9 cellular contexts compared by ENCODE assay signal in genomic region chr2:8692783-8693768, GRCh38. TPM values are rescaled to one million over a fixed set of nuclear protein-coding genes. Genes with fewer than 3 reads are reported as not detected.
DNase-seq lines count a peak whose midpoint lies in the region; ATAC-seq, FAIRE-seq and TF ChIP-seq lines count a peak whose summit lies in the region.
"Had no signal": no experiment of that assay in that cellular context is flagged by ENCODE, and none has a peak within 500 bp of the region (broad histone marks: within the 10 kb centered on the region; RNA-seq: fewer than 3 reads in every experiment).

No MANE protein-coding gene starts in this region.

- DNase-seq in GM10248 (ENCODE audit: extremely low spot score), result peak; percentile 68
- no peak for DNase-seq in NT2/D1 (ENCODE audit: low read depth, low spot score)
- no peak for DNase-seq in coronary artery (ENCODE audit: low spot score)
- DNase-seq in HepG2 (ENCODE audit: low spot score), result peak; percentile 30
- DNase-seq in substantia nigra (lab: John Stamatoyannopoulos, UW), result peak in 34 of 49 donors; percentile 7 to 66 (median 36)
- no peak for DNase-seq in SKM-1 (lab: John Stamatoyannopoulos, UW; ENCODE audit: unreplicated experiment)

- intact Hi-C loops in HepG2 (cut with micrococcal nuclease; ENCODE audit: unreplicated experiment), result loop anchor here (1.0 to 10.0 kb wide), 2 partner anchors 68 to 212 kb away; no protein-coding TSS in a partner anchor

- H2AFZ ChIP-seq in HepG2 (ENCODE audit: low read length), result no peak overlapping the region

- H3K27me3 ChIP-seq in NT2/D1 (ENCODE audit: insufficient read depth, insufficient read length) (no peaks in the 10 kb centered on the region), HepG2 (ENCODE audit: control insufficient read depth in 1 of 2, insufficient read depth in 2 of 2, low read length in 2 of 2) (peaks cover 0 to 27% of the 10 kb centered on the region in 2 experiments; a peak in 2 of 5 replicates)

- H3K9me3 ChIP-seq in NT2/D1 (ENCODE audit: insufficient read depth, low read length) (no peaks in the 10 kb centered on the region), HepG2 (ENCODE audit: low read length) (no peaks in the 10 kb centered on the region)

- H3K4me2 ChIP-seq in HepG2 (ENCODE audit: low read depth, low read length), result peak overlapping the region; percentile 85

- no peak overlapping the region for H3K27ac ChIP-seq in coronary artery
- no peak overlapping the region for H3K27ac ChIP-seq in HepG2 (ENCODE audit: extremely low read length, insufficient read depth, low read length)
- no peak overlapping the region for H3K27ac ChIP-seq in substantia nigra (ENCODE audit: low read depth, low read length, poor library complexity, severe bottlenecking)

- POLR2A ChIA-PET in GM10248 (lab: Yijun Ruan, JAX) (interaction anchor here (0.6 to 1.0 kb wide), 2 partner anchors 9 to 11 kb away, joined by 3 to 4 read pairs; partner anchors contain the start of gene ID2), HepG2 (lab: Yijun Ruan, JAX) (interaction anchor here (1.1 kb wide), 1 partner anchor 11 kb away, joined by 6 read pairs; the partner anchor contains the start of gene ID2)

- no peaks in the 10 kb centered on the region for H3K79me2 ChIP-seq in HepG2 (ENCODE audit: insufficient read depth, low read length)

- no peaks in the 10 kb centered on the region for H3K36me3 ChIP-seq in NT2/D1 (ENCODE audit: insufficient read depth, insufficient read length, low read length)
- H3K36me3 ChIP-seq in HepG2 (replicated peaks in 1 of 2; ENCODE audit: control insufficient read depth in 1 of 2, insufficient read depth in 2 of 2, low read length in 2 of 2), result no peaks in the 10 kb centered on the region

- no peak for TF ChIP-seq POLR2A in HepG2 (IDR thresholded peaks at IDR 0.05; ENCODE audit: insufficient read depth in 1 of 2, low read depth in 2 of 2, low read length in 2 of 2)

- FAIRE-seq in HepG2 (lab: Jason Lieb, UNC), result peak; percentile 51
- FAIRE-seq: islet of Langerhans had no signal

- CTCF ChIA-PET in GM10248 (lab: Yijun Ruan, JAX), result interaction anchor here (0.9 to 1.6 kb wide), 15 partner anchors 9 to 1268 kb away, joined by 3 to 8 read pairs (median 3); no protein-coding TSS in a partner anchor
- CTCF ChIA-PET in HepG2 (lab: Yijun Ruan, JAX; ENCODE audit: low intra/inter-chr PET ratio, low total read pairs), result interaction anchor here (0.8 kb wide), 2 partner anchors 69 to 211 kb away, joined by 4 to 5 read pairs; no protein-coding TSS in a partner anchor

- WGBS in HepG2 (ENCODE audit: low lambda C conversion rate), result 24% methylated on average over 27 of the region's 37 CpGs

- BruUV-seq in HepG2 (replicated peaks; lab: Mats Ljungman, UMichigan), result no TSS peak

- H3K4me1 ChIP-seq in NT2/D1 (ENCODE audit: insufficient read depth, insufficient read length) (peaks cover 2% of the 10 kb centered on the region), HepG2 (ENCODE audit: insufficient read depth, low read length) (peaks cover 18% of the 10 kb centered on the region; the same call in 1 of the 2 replicates)

- H3K4me3 ChIP-seq in NT2/D1 (ENCODE audit: insufficient read length, low read depth) (no peak overlapping the region), coronary artery (peak overlapping the region; percentile 49), HepG2 (replicated peaks in 1 of 3; ENCODE audit: insufficient read depth in 1 of 3, low read depth in 2 of 3, low read length in 3 of 3) (peak overlapping the region; percentile 16 to 61 (median 38); a peak in 4 of 6 replicates)

- peak; percentile 50 for TF ChIP-seq CTCF in GM10248 (IDR thresholded peaks at IDR 0.05; ENCODE audit: control extremely low read depth, extremely low read depth, low read depth, missing control alignments)
- TF ChIP-seq CTCF in coronary artery (IDR thresholded peaks at IDR 0.05), result no peak
- peak; percentile 96 for TF ChIP-seq CTCF in HepG2 (CRISPR knock-in tag; IDR thresholded peaks at IDR 0.05)

- no peaks in the 10 kb centered on the region for H4K20me1 ChIP-seq in HepG2 (ENCODE audit: insufficient read depth, low read length)

- TF ChIP-seq EP300 in HepG2 (IDR thresholded peaks at IDR 0.05; ENCODE audit: low read depth in 2 of 2, low read length in 2 of 2), result no peak
- TF ChIP-seq EP300 in HepG2 (CRISPR knock-in tag; IDR thresholded peaks at IDR 0.05; ENCODE audit: borderline replicate concordance), result no peak; the same call in 1 of the 2 replicates

- in situ Hi-C loops in HepG2 (cut with HindIII; ENCODE audit: extremely low pct_ligation_motif_present, low pct_unique_long_range_greater_than_20kb), result no loop called here

- H3K9ac ChIP-seq in NT2/D1 (ENCODE audit: insufficient read length, low read depth) (peak overlapping the region; percentile 50), HepG2 (ENCODE audit: insufficient read depth, low read depth, low read length) (no peak overlapping the region)

- peak; percentile 93 for ATAC-seq in HepG2
- ATAC-seq in HG03520 (IDR thresholded peaks at IDR 0.05; ENCODE audit: unreplicated experiment), result no peak
- ATAC-seq in GM19452 (IDR thresholded peaks at IDR 0.05; ENCODE audit: unreplicated experiment), result no peak

- peak; percentile 73 for TF ChIP-seq RAD21 in HepG2 (CRISPR knock-in tag; IDR thresholded peaks at IDR 0.05)

TF ChIP-seq in HepG2, 621 proteins besides CTCF, POLR2A, EP300 and RAD21 (continues in another document):
- TF ChIP-seq ZIK1 (CRISPR knock-in tag; IDR thresholded peaks at IDR 0.05; ENCODE audit: borderline replicate concordance, low read depth), result 0 out of 2 replicates have a peak, but pooled peaks have one; percentile 3
- TF ChIP-seq, protein P1, sequence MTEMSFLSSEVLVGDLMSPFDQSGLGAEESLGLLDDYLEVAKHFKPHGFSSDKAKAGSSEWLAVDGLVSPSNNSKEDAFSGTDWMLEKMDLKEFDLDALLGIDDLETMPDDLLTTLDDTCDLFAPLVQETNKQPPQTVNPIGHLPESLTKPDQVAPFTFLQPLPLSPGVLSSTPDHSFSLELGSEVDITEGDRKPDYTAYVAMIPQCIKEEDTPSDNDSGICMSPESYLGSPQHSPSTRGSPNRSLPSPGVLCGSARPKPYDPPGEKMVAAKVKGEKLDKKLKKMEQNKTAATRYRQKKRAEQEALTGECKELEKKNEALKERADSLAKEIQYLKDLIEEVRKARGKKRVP (CRISPR knock-in tag; IDR thresholded peaks at IDR 0.05), result 0 out of 4 replicates have a peak, but pooled peaks of 1 of the 2 experiments have one; percentile 19
- no peak for TF ChIP-seq BCLAF1 (IDR thresholded peaks at IDR 0.05)
- no peak for TF ChIP-seq TCF7L2 (IDR thresholded peaks at IDR 0.05; ENCODE audit: low read depth, low read length)
- TF ChIP-seq ZNF670 (CRISPR knock-in tag; IDR thresholded peaks at IDR 0.05; ENCODE audit: borderline replicate concordance), result no peak
- no peak for TF ChIP-seq SP4 (CRISPR knock-in tag; IDR thresholded peaks at IDR 0.05)
- peak; percentile 86; the same call in 1 of the 2 replicates for TF ChIP-seq MTF2 (CRISPR knock-in tag; IDR thresholded peaks at IDR 0.05; ENCODE audit: borderline replicate concordance)
- TF ChIP-seq ZNF24 (IDR thresholded peaks at IDR 0.05), result no peak
- TF ChIP-seq PCBP1 (IDR thresholded peaks at IDR 0.05; ENCODE audit: borderline replicate concordance, low read depth, low read length), result no peak

RNA-seq across cellular contexts. Expression of gene ID2, which starts 11.2 kb away (rescaled TPM):
- 214 and 258 TPM in 2 replicates for total RNA-seq in HepG2 (2016; rRNA removed; fragmentation: Illumina TruSeq; extraction: Trizol)
- 123 and 125 TPM in 2 replicates for total RNA-seq in HepG2 (2016; cell fraction: cytosol; rRNA removed; fragmentation: Illumina TruSeq; extraction: Trizol; ENCODE audit: low read depth)
- 231 and 299 TPM in 2 replicates for total RNA-seq in HepG2 (2016; cell fraction: insoluble cytoplasmic fraction; rRNA removed; fragmentation: Illumina TruSeq; extraction: Trizol)
- 120 and 130 TPM in 2 replicates for total RNA-seq in HepG2 (2016; cell fraction: membrane; rRNA removed; fragmentation: Illumina TruSeq; extraction: Trizol)
- total RNA-seq in HepG2 (2016; cell fraction: nucleus; rRNA removed; fragmentation: Illumina TruSeq; extraction: Trizol), result 161 and 168 TPM in 2 replicates
- polyA plus RNA-seq in HepG2 (2011; rRNA removed), result 610 and 719 TPM in 2 replicates
- polyA plus RNA-seq in HepG2 (2011; cell fraction: cytosol; rRNA removed), result 553 and 655 TPM in 2 replicates
- 354 and 556 TPM in 2 replicates for polyA plus RNA-seq in HepG2 (2011; cell fraction: nucleus; rRNA removed)
- polyA plus RNA-seq in HepG2 (2012), result 144 and 150 TPM in 2 replicates
- polyA plus RNA-seq in HepG2 (2016; cell fraction: cytosol; fragmentation: Illumina TruSeq; extraction: Trizol; ENCODE audit: low read depth), result 39.6 and 40.9 TPM in 2 replicates
- polyA plus RNA-seq in HepG2 (2016; cell fraction: insoluble cytoplasmic fraction; fragmentation: Illumina TruSeq; extraction: Trizol; ENCODE audit: low read depth), result 355 and 371 TPM in 2 replicates
- 61.5 and 69.8 TPM in 2 replicates for polyA plus RNA-seq in HepG2 (2016; cell fraction: membrane; fragmentation: Illumina TruSeq; extraction: Trizol; ENCODE audit: low read depth)
- polyA plus RNA-seq in HepG2 (2016; cell fraction: nucleus; fragmentation: Illumina TruSeq; extraction: Trizol; ENCODE audit: insufficient read depth, low read depth), result 375 and 408 TPM in 2 replicates
- 143 and 451 TPM in 2 replicates for polyA minus RNA-seq in HepG2 (2011; rRNA and poly(A)+ RNA removed; ENCODE audit: low replicate concordance)
- polyA minus RNA-seq in HepG2 (2011; cell fraction: cytosol; rRNA and poly(A)+ RNA removed), result 138 and 177 TPM in 2 replicates
- 115 and 276 TPM in 2 replicates for polyA minus RNA-seq in HepG2 (2011; cell fraction: nucleus; rRNA and poly(A)+ RNA removed)

Comparison
In these comparisons a context has a peak if more than half of its experiments do, and no peak if none do; other contexts are left out.
1. DNase-seq: peak in GM10248 (single experiment), HepG2 (single experiment) and substantia nigra (34 of 49); none in NT2/D1 (single experiment), coronary artery (single experiment) and SKM-1 (single experiment).